27 cellular contexts compared by ENCODE assay signal in the genomic region with DNA sequence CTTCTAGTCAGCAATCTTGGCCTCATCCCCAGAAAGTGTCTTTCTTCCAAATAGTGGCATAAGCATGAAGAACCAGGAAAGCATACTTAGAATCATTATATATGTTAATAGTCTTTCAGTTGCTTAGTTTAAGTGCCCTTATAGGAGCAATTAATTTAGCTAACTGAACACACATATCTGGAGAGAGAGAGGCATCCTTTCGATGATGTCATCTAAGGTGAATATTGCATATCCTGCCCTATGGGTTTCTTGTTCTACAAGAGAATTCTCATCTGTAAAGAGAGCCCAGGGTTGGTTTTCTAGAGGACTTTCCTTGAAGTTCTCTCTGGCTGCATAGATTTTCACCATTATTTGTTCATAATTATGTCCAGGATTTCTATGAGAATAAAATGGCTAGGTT.
DNase-seq lines count a peak whose midpoint lies in the region; ATAC-seq, FAIRE-seq and TF ChIP-seq lines count a peak whose summit lies in the region.
"Had no signal": no experiment of that assay in that cellular context is flagged by ENCODE, and none has a peak within 500 bp of the region (broad histone marks: within the 10 kb centered on the region; RNA-seq: fewer than 3 reads in every experiment).

No MANE protein-coding gene starts in this region.

- no TSS peak for BruUV-seq in HepG2 (replicated peaks; lab: Mats Ljungman, UMichigan)

- no peak overlapping the region for H3K9ac ChIP-seq in HepG2 (ENCODE audit: insufficient read depth, low read depth, low read length)
- H3K9ac ChIP-seq: BLaER1 had no signal

- CTCF ChIA-PET in activated CD8-positive, alpha-beta T cell treated with anti-CD3 and anti-CD28 coated beads for 36 hours (lab: Charles Lee): interaction anchor here (1.4 kb wide), 1 partner anchor 12 kb away, joined by 5 read pairs; no protein-coding TSS in a partner anchor
- CTCF ChIA-PET in activated CD8-positive, alpha-beta T cell treated with anti-CD3 and anti-CD28 coated beads, Interleukin-2, amount 10 ng/mL, durations not matched to agents 7 days and 5 days (lab: Charles Lee): interaction anchor here (0.6 to 1.1 kb wide), 3 partner anchors 10 to 441 kb away, joined by 3 to 4 read pairs (median 4); no protein-coding TSS in a partner anchor
- CTCF ChIA-PET in HepG2 (lab: Yijun Ruan, JAX; ENCODE audit: low intra/inter-chr PET ratio, low total read pairs): no interaction called here

- H3K9me3 ChIP-seq in HepG2 (ENCODE audit: low read length) (peaks cover 36% of the 10 kb centered on the region), right lobe of liver (no peaks in the 10 kb centered on the region), neutrophil (no peaks in the 10 kb centered on the region)
- H3K9me3 ChIP-seq: BE2C, BLaER1 had no signal

- no peak overlapping the region for H3K27ac Mint-ChIP-seq in activated CD8-positive, alpha-beta T cell treated with anti-CD3 and anti-CD28 coated beads for 36 hours
- no peak overlapping the region for H3K27ac Mint-ChIP-seq in activated CD8-positive, alpha-beta T cell treated with anti-CD3 and anti-CD28 coated beads, Interleukin-2, amount 10 ng/mL, durations not matched to agents 7 days and 5 days
- H3K27ac Mint-ChIP-seq: CD14-positive monocyte; CD4-positive, alpha-beta memory T cell; CD4-positive, CD25-positive, alpha-beta regulatory T cell; CD8-positive, alpha-beta memory T cell had no signal

- no peak overlapping the region for H3K4me2 ChIP-seq in HepG2 (ENCODE audit: low read depth, low read length)
- H3K4me2 ChIP-seq: BLaER1 had no signal

- H3K4me1 Mint-ChIP-seq in activated CD8-positive, alpha-beta T cell treated with anti-CD3 and anti-CD28 coated beads for 36 hours (ENCODE audit: low read depth): peaks cover 11% of the 10 kb centered on the region
- H3K4me1 Mint-ChIP-seq in activated CD8-positive, alpha-beta T cell treated with anti-CD3 and anti-CD28 coated beads, Interleukin-2, amount 10 ng/mL, durations not matched to agents 7 days and 5 days (ENCODE audit: low read depth): peaks cover 20% of the 10 kb centered on the region

- in situ Hi-C loops in HepG2 (cut with HindIII; ENCODE audit: extremely low pct_ligation_motif_present, low pct_unique_long_range_greater_than_20kb): loop anchor here (25.0 kb wide), 1 partner anchor 151 kb away; no protein-coding TSS in a partner anchor

- TF ChIP-seq EP300 in HepG2 (IDR thresholded peaks at IDR 0.05; ENCODE audit: low read depth in 2 of 2, low read length in 2 of 2) (no peak), HepG2 (CRISPR knock-in tag; IDR thresholded peaks at IDR 0.05; ENCODE audit: borderline replicate concordance) (no peak)

- ATAC-seq in activated CD8-positive, alpha-beta T cell treated with anti-CD3 and anti-CD28 coated beads for 36 hours: peak; percentile 34
- ATAC-seq in activated CD8-positive, alpha-beta T cell treated with anti-CD3 and anti-CD28 coated beads, Interleukin-2, amount 10 ng/mL, durations not matched to agents 7 days and 5 days: no peak
- ATAC-seq in HepG2 (no peak), right lobe of liver (no peak)
- ATAC-seq: GM12878 had no signal

- FAIRE-seq in HepG2 (lab: Jason Lieb, UNC): no peak
- FAIRE-seq: A204.1, GM12878, GM12892, GM18507 had no signal

- H2AFZ ChIP-seq in HepG2 (ENCODE audit: low read length): no peak overlapping the region

- TF ChIP-seq CTCF in activated CD8-positive, alpha-beta T cell treated with anti-CD3 and anti-CD28 coated beads for 36 hours (IDR thresholded peaks at IDR 0.05): no peak
- TF ChIP-seq CTCF in HepG2 (CRISPR knock-in tag; IDR thresholded peaks at IDR 0.05) (no peak), right lobe of liver (IDR thresholded peaks at IDR 0.05) (no peak), neutrophil (IDR thresholded peaks at IDR 0.05) (no peak)

- no peaks in the 10 kb centered on the region for H3K36me3 ChIP-seq in HepG2 (replicated peaks in 1 of 2; ENCODE audit: control insufficient read depth in 1 of 2, insufficient read depth in 2 of 2, low read length in 2 of 2)
- H3K36me3 ChIP-seq in right lobe of liver: no peaks in the 10 kb centered on the region
- H3K36me3 ChIP-seq in neutrophil: no peaks in the 10 kb centered on the region
- H3K36me3 ChIP-seq: BE2C, BLaER1 had no signal

- H3K79me2 ChIP-seq in HepG2 (ENCODE audit: insufficient read depth, low read length): no peaks in the 10 kb centered on the region

- WGBS in HepG2 (ENCODE audit: low lambda C conversion rate): 0% methylated on average over 1 of the region's 1 CpG
- no CpG with 5 or more reads among the region's 1 CpG for WGBS in right lobe of liver (ENCODE audit: insufficient coverage, low coverage, low lambda C conversion rate, missing lambda C conversion rate)

- no peak for TF ChIP-seq RAD21 in HepG2 (CRISPR knock-in tag; IDR thresholded peaks at IDR 0.05)

- no peaks in the 10 kb centered on the region for H3K27me3 ChIP-seq in HepG2 (ENCODE audit: control insufficient read depth in 1 of 2, insufficient read depth in 2 of 2, low read length in 2 of 2)
- H3K27me3 ChIP-seq in right lobe of liver: no peaks in the 10 kb centered on the region
- H3K27me3 ChIP-seq in neutrophil: no peaks in the 10 kb centered on the region
- H3K27me3 ChIP-seq: BE2C, BLaER1 had no signal

- no peak for DNase-seq in activated CD8-positive, alpha-beta T cell treated with anti-CD3 and anti-CD28 coated beads for 36 hours
- no peak for DNase-seq in activated CD8-positive, alpha-beta T cell treated with anti-CD3 and anti-CD28 coated beads, Interleukin-2, amount 10 ng/mL, durations not matched to agents 7 days and 5 days
- DNase-seq in HepG2 (ENCODE audit: low spot score): no peak
- no peak for DNase-seq in right lobe of liver
- no peak for DNase-seq in iPS-NIHi11 (ENCODE audit: low spot score)
- DNase-seq: 8988T; ACHN; BE2C; C1 segment of cervical spinal cord; CD4-positive, alpha-beta memory T cell; CD4-positive, CD25-positive, alpha-beta regulatory T cell; CD8-positive, alpha-beta memory T cell; COR-L47; DMS 273 treated with DMSO at 0.1 percent for 48 hours; DMS153; DMS53; DMS79; DND-41; EL; GDM1 had no signal

- H3K4me3 ChIP-seq in HepG2 (replicated peaks in 1 of 3; ENCODE audit: insufficient read depth in 1 of 3, low read depth in 2 of 3, low read length in 3 of 3) (no peak overlapping the region), right lobe of liver (no peak overlapping the region), neutrophil (ENCODE audit: low read depth in 1 of 2, low read length in 1 of 2) (no peak overlapping the region)
- H3K4me3 ChIP-seq: BLaER1, GM12878 had no signal

- POLR2A ChIA-PET in activated CD8-positive, alpha-beta T cell treated with anti-CD3 and anti-CD28 coated beads for 36 hours (lab: Charles Lee): no interaction called here
- POLR2A ChIA-PET in activated CD8-positive, alpha-beta T cell treated with anti-CD3 and anti-CD28 coated beads, Interleukin-2, amount 10 ng/mL, durations not matched to agents 7 days and 5 days (lab: Charles Lee): no interaction called here
- POLR2A ChIA-PET in HepG2 (lab: Yijun Ruan, JAX): no interaction called here

- no peak for TF ChIP-seq POLR2A in HepG2 (IDR thresholded peaks at IDR 0.05; ENCODE audit: insufficient read depth in 1 of 2, low read depth in 2 of 2, low read length in 2 of 2)
- no peak for TF ChIP-seq POLR2A in right lobe of liver (IDR thresholded peaks at IDR 0.05)

- no peaks in the 10 kb centered on the region for H3K27me3 Mint-ChIP-seq in activated CD8-positive, alpha-beta T cell treated with anti-CD3 and anti-CD28 coated beads for 36 hours
- no peaks in the 10 kb centered on the region for H3K27me3 Mint-ChIP-seq in activated CD8-positive, alpha-beta T cell treated with anti-CD3 and anti-CD28 coated beads, Interleukin-2, amount 10 ng/mL, durations not matched to agents 7 days and 5 days (ENCODE audit: low read depth)
- H3K27me3 Mint-ChIP-seq: CD4-positive, alpha-beta memory T cell; CD4-positive, CD25-positive, alpha-beta regulatory T cell; CD8-positive, alpha-beta memory T cell had no signal

- no peak overlapping the region for H3K4me3 Mint-ChIP-seq in activated CD8-positive, alpha-beta T cell treated with anti-CD3 and anti-CD28 coated beads for 36 hours
- H3K4me3 Mint-ChIP-seq in activated CD8-positive, alpha-beta T cell treated with anti-CD3 and anti-CD28 coated beads, Interleukin-2, amount 10 ng/mL, durations not matched to agents 7 days and 5 days: no peak overlapping the region
- H3K4me3 Mint-ChIP-seq: CD14-positive monocyte; CD4-positive, alpha-beta memory T cell; CD4-positive, CD25-positive, alpha-beta regulatory T cell; CD8-positive, alpha-beta memory T cell had no signal

- H3K4me1 ChIP-seq in HepG2 (ENCODE audit: insufficient read depth, low read length) (no peaks in the 10 kb centered on the region), right lobe of liver (no peaks in the 10 kb centered on the region), neutrophil (ENCODE audit: control insufficient read depth in 1 of 2, insufficient read depth in 1 of 2, low read depth in 1 of 2, low read length in 1 of 2) (peaks cover 0 to 26% of the 10 kb centered on the region in 2 experiments)
- H3K4me1 ChIP-seq: BE2C, BLaER1 had no signal

- H4K20me1 ChIP-seq in HepG2 (ENCODE audit: insufficient read depth, low read length): no peaks in the 10 kb centered on the region
- H4K20me1 ChIP-seq: BLaER1 had no signal

- H3K36me3 Mint-ChIP-seq in activated CD8-positive, alpha-beta T cell treated with anti-CD3 and anti-CD28 coated beads for 36 hours (ENCODE audit: low read depth): no peaks in the 10 kb centered on the region
- no peaks in the 10 kb centered on the region for H3K36me3 Mint-ChIP-seq in activated CD8-positive, alpha-beta T cell treated with anti-CD3 and anti-CD28 coated beads, Interleukin-2, amount 10 ng/mL, durations not matched to agents 7 days and 5 days (ENCODE audit: low read depth)
- H3K36me3 Mint-ChIP-seq: CD14-positive monocyte; CD4-positive, alpha-beta memory T cell; CD4-positive, CD25-positive, alpha-beta regulatory T cell; CD8-positive, alpha-beta memory T cell had no signal

- H3K27ac ChIP-seq in HepG2 (ENCODE audit: extremely low read length, insufficient read depth, low read length) (no peak overlapping the region), right lobe of liver (no peak overlapping the region), neutrophil (peak overlapping the region; percentile 74)
- H3K27ac ChIP-seq: BLaER1 had no signal

- intact Hi-C loops in activated CD8-positive, alpha-beta T cell treated with anti-CD3 and anti-CD28 coated beads for 36 hours (cut with micrococcal nuclease): no loop called here
- intact Hi-C loops in HepG2 (cut with micrococcal nuclease; ENCODE audit: unreplicated experiment): no loop called here
- intact Hi-C loops in right lobe of liver (cut with DNase I): no loop called here

- no peaks in the 10 kb centered on the region for H3K9me3 Mint-ChIP-seq in activated CD8-positive, alpha-beta T cell treated with anti-CD3 and anti-CD28 coated beads for 36 hours
- H3K9me3 Mint-ChIP-seq in activated CD8-positive, alpha-beta T cell treated with anti-CD3 and anti-CD28 coated beads, Interleukin-2, amount 10 ng/mL, durations not matched to agents 7 days and 5 days (ENCODE audit: insufficient read depth): no peaks in the 10 kb centered on the region
- H3K9me3 Mint-ChIP-seq: CD14-positive monocyte; CD4-positive, alpha-beta memory T cell; CD4-positive, CD25-positive, alpha-beta regulatory T cell; CD8-positive, alpha-beta memory T cell had no signal

TF ChIP-seq in HepG2, 621 proteins besides CTCF, POLR2A, EP300 and RAD21 (continues in another document):
- TF ChIP-seq HNRNPL (IDR thresholded peaks at IDR 0.05; ENCODE audit: low read depth, low read length) (no peak), ZNF83 (CRISPR knock-in tag; IDR thresholded peaks at IDR 0.05; ENCODE audit: borderline replicate concordance) (no peak)
